ENCODE assay signal across 8 cellular contexts in genomic region chr17:73901661-73902415, GRCh38.
DNase-seq lines count a peak whose midpoint lies in the region; ATAC-seq and TF ChIP-seq lines count a peak whose summit lies in the region.

No MANE protein-coding gene starts in this region.

- H3K27ac ChIP-seq in foreskin keratinocyte = no peak overlapping the region

- DNase-seq in Kasumi-1 (lab: John Stamatoyannopoulos, UW) = peak; percentile 2 to 8
- DNase-seq in activated CD4-positive, alpha-beta T cell treated with anti-CD3 and anti-CD28 coated beads, Interleukin-2, amount 10 ng/mL, durations not matched to agents 7 days and 5 days = peak; percentile 20
- DNase-seq in foreskin keratinocyte = no peak
- peak; percentile 9 for DNase-seq in pons (ENCODE audit: low spot score)
- DNase-seq in middle frontal gyrus (ENCODE audit: extremely low spot score, low spot score) = no peak
- DNase-seq in SHP77 treated with DMSO at 0.1 percent for 48 hours (lab: John Stamatoyannopoulos, UW) = no peak

- POLR2A ChIA-PET in activated CD4-positive, alpha-beta T cell treated with anti-CD3 and anti-CD28 coated beads, Interleukin-2, amount 10 ng/mL, durations not matched to agents 7 days and 5 days (lab: Charles Lee) = no interaction called here

- H3K4me3 Mint-ChIP-seq in activated CD4-positive, alpha-beta T cell treated with anti-CD3 and anti-CD28 coated beads, Interleukin-2, amount 10 ng/mL, durations not matched to agents 7 days and 5 days = peak overlapping the region; percentile 74

- peaks cover 31% of the 10 kb centered on the region for H3K27me3 ChIP-seq in foreskin keratinocyte

- no peaks in the 10 kb centered on the region for H3K36me3 Mint-ChIP-seq in activated CD4-positive, alpha-beta T cell treated with anti-CD3 and anti-CD28 coated beads, Interleukin-2, amount 10 ng/mL, durations not matched to agents 7 days and 5 days (ENCODE audit: low read depth)

- peaks cover 7% of the 10 kb centered on the region for H3K4me1 Mint-ChIP-seq in activated CD4-positive, alpha-beta T cell treated with anti-CD3 and anti-CD28 coated beads, Interleukin-2, amount 10 ng/mL, durations not matched to agents 7 days and 5 days

- no peak for TF ChIP-seq CTCF in foreskin keratinocyte (conservative IDR thresholded peaks at IDR 0.05)

- CTCF ChIA-PET in activated CD4-positive, alpha-beta T cell treated with anti-CD3 and anti-CD28 coated beads, Interleukin-2, amount 10 ng/mL, durations not matched to agents 7 days and 5 days (lab: Charles Lee) = no interaction called here

- H3K4me1 ChIP-seq in foreskin keratinocyte = no peaks in the 10 kb centered on the region

- peaks cover 31% of the 10 kb centered on the region for H3K27me3 Mint-ChIP-seq in activated CD4-positive, alpha-beta T cell treated with anti-CD3 and anti-CD28 coated beads, Interleukin-2, amount 10 ng/mL, durations not matched to agents 7 days and 5 days

- no peak overlapping the region for H3K27ac Mint-ChIP-seq in activated CD4-positive, alpha-beta T cell treated with anti-CD3 and anti-CD28 coated beads, Interleukin-2, amount 10 ng/mL, durations not matched to agents 7 days and 5 days

- no peaks in the 10 kb centered on the region for H3K9me3 Mint-ChIP-seq in activated CD4-positive, alpha-beta T cell treated with anti-CD3 and anti-CD28 coated beads, Interleukin-2, amount 10 ng/mL, durations not matched to agents 7 days and 5 days

- ATAC-seq in foreskin keratinocyte (peak; percentile 44), GM19351 (IDR thresholded peaks at IDR 0.05; ENCODE audit: unreplicated experiment) (no peak), HG03139 (IDR thresholded peaks at IDR 0.05; ENCODE audit: unreplicated experiment) (no peak)

Comparison
In these comparisons a context has a peak if more than half of its experiments do, and no peak if none do; other contexts are left out.
1. DNase-seq: peak in Kasumi-1 (2 of 2), activated CD4-positive, alpha-beta T cell treated with anti-CD3 and anti-CD28 coated beads, Interleukin-2, amount 10 ng/mL, durations not matched to agents 7 days and 5 days (single experiment) and pons (single experiment); none in foreskin keratinocyte (0 of 2), middle frontal gyrus (single experiment) and SHP77 treated with DMSO at 0.1 percent for 48 hours (single experiment).